Comparison of ENCODE assay signal across 1 cellular context in the genomic region with DNA sequence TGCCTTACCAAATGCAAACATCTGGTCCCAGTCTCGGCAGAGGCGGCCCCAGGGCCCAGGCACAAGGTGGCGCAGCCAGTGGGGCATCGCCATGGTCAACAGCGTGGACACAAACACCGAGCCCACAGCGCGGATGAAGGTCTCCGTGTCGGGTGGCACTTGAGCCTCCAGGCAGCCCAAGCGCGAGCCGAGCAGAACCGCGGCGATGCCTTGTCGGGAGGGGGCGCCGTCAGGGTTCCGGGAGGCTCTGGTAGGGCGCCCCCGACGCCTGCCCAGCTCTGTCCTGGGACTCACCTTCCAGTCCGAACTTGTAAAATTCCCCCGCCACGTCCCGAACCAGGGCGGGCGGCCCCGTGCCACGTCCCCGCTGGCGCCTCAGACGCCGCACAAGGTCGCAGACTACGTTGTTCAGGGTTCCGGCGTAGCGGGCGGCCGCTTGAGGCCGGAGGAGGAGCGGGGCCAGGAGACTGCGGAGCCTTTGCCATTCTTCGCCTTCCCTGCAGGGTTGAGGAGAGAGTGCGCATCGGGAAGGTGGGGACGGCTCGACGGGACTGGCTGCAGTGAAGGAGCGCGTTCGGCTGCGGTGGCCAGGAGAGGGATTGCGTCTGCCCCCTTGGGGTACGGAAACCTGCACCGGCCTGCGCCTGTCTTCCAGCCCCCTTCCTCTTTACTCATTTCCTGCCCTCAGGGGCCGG.
A peak's percentile ranks its signal among the peaks of the same experiment; 100 is the strongest.
TF ChIP-seq lines count a peak whose summit lies in the region.

No MANE protein-coding gene starts in this region.

TF ChIP-seq in A549, 52 proteins besides CTCF, POLR2A, EP300 and RAD21 (continued from another document):
- TF ChIP-seq, protein P1, sequence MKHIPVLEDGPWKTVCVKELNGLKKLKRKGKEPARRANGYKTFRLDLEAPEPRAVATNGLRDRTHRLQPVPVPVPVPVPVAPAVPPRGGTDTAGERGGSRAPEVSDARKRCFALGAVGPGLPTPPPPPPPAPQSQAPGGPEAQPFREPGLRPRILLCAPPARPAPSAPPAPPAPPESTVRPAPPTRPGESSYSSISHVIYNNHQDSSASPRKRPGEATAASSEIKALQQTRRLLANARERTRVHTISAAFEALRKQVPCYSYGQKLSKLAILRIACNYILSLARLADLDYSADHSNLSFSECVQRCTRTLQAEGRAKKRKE (CRISPR knock-in tag; IDR thresholded peaks at IDR 0.05; ENCODE audit: low read depth), result no peak
- TF ChIP-seq ZC3H11A (IDR thresholded peaks at IDR 0.05) (no peak; the same call in 1 of the 2 replicates), TP53 (CRISPR knock-in tag; IDR thresholded peaks at IDR 0.05) (no peak), RFX5 (IDR thresholded peaks at IDR 0.05) (no peak), JUN (IDR thresholded peaks at IDR 0.05) (peak in 1 of 2 experiments; percentile 30; a peak in 2 of 5 replicates), KDM5A (IDR thresholded peaks at IDR 0.05) (no peak), BHLHE40 (IDR thresholded peaks at IDR 0.05; ENCODE audit: low read depth, low read length) (no peak), PHF8 (IDR thresholded peaks at IDR 0.05; ENCODE audit: borderline replicate concordance, low read depth) (no peak)
- TF ChIP-seq, protein P2, sequence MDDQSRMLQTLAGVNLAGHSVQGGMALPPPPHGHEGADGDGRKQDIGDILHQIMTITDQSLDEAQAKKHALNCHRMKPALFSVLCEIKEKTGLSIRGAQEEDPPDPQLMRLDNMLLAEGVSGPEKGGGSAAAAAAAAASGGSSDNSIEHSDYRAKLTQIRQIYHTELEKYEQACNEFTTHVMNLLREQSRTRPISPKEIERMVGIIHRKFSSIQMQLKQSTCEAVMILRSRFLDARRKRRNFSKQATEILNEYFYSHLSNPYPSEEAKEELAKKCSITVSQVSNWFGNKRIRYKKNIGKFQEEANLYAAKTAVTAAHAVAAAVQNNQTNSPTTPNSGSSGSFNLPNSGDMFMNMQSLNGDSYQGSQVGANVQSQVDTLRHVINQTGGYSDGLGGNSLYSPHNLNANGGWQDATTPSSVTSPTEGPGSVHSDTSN (IDR thresholded peaks at IDR 0.05), result no peak
